11 cellular contexts compared by ENCODE assay signal in genomic region chr7:131039355-131039762, GRCh38.
DNase-seq lines count a peak whose midpoint lies in the region; ATAC-seq and TF ChIP-seq lines count a peak whose summit lies in the region.
"Had no signal": no experiment of that assay in that cellular context is flagged by ENCODE, and none has a peak within 500 bp of the region (broad histone marks: within the 10 kb centered on the region; RNA-seq: fewer than 3 reads in every experiment).

No MANE protein-coding gene starts in this region.

- WGBS in right cardiac atrium: 25% methylated on average over 2 of the region's 2 CpGs
- WGBS in thyroid gland, 2 donors: 50 to 54% methylated on average over 2 of the region's 2 CpGs
- 49 to 61% methylated on average over 2 of the region's 2 CpGs for WGBS in body of pancreas, 2 donors

- H3K27ac ChIP-seq in right cardiac atrium (ENCODE audit: low read length) (no peak overlapping the region), thyroid gland (peak overlapping the region; percentile 0 to 78 (median 3)), body of pancreas (peak overlapping the region in 1 of 4 donors; percentile 48)

- H3K36me3 ChIP-seq in adipocyte (ENCODE audit: control insufficient read depth, insufficient read depth, low read length, severe bottlenecking) (peaks cover 24% of the 10 kb centered on the region), thyroid gland (no peaks in the 10 kb centered on the region), body of pancreas (replicated peaks in 1 of 2; ENCODE audit: insufficient read depth in 1 of 2, low read depth in 2 of 2) (no peaks in the 10 kb centered on the region)

- ATAC-seq in activated naive CD4-positive, alpha-beta T cell treated with anti-CD3 and anti-CD28 coated beads, Interleukin-2, amount 50 U/mL, for 72 hours: no peak
- ATAC-seq in right cardiac atrium: peak; percentile 36 to 55
- no peak for ATAC-seq in HG02759 (IDR thresholded peaks at IDR 0.05; ENCODE audit: unreplicated experiment)
- no peak for ATAC-seq in body of pancreas
- ATAC-seq: naive thymus-derived CD4-positive, alpha-beta T cell had no signal

- H3K4me1 ChIP-seq in adipocyte (ENCODE audit: control insufficient read depth, insufficient read depth, low read length) (peaks cover 37% of the 10 kb centered on the region), right cardiac atrium (ENCODE audit: control insufficient read depth, insufficient read depth, low read length) (peaks cover 4% of the 10 kb centered on the region), thyroid gland (peaks cover 62% of the 10 kb centered on the region in 2 donors), body of pancreas (peaks cover 19% of the 10 kb centered on the region)

- H3K4me3 ChIP-seq in adipocyte (ENCODE audit: low read length) (peak overlapping the region; percentile 61), right cardiac atrium (ENCODE audit: low read length) (no peak overlapping the region), thyroid gland (replicated peaks in 1 of 3) (no peak overlapping the region), body of pancreas (no peak overlapping the region)

- TF ChIP-seq POLR2A in thyroid gland (IDR thresholded peaks at IDR 0.05): no peak
- TF ChIP-seq POLR2A in body of pancreas (IDR thresholded peaks at IDR 0.05): no peak

- intact Hi-C loops in right cardiac atrium (cut with DNase I) (no loop called here), thyroid gland (cut with DNase I) (no loop called here), body of pancreas (cut with DNase I) (no loop called here)

- H3K9ac ChIP-seq in adipocyte (ENCODE audit: low read length): peak overlapping the region; percentile 76

- TF ChIP-seq CTCF in thyroid gland (IDR thresholded peaks at IDR 0.05): no peak
- TF ChIP-seq CTCF in body of pancreas (IDR thresholded peaks at IDR 0.05): no peak

- DNase-seq in activated naive CD4-positive, alpha-beta T cell treated with anti-CD3 and anti-CD28 coated beads, Interleukin-2, amount 50 U/mL, for 72 hours (ENCODE audit: low spot score in 2 of 2): no peak
- no peak for DNase-seq in activated naive CD4-positive, alpha-beta T cell treated with anti-CD3 and anti-CD28 coated beads, Interleukin-2, amount 50 U/mL, for 16 hours
- DNase-seq in adipocyte (ENCODE audit: low read depth) (peak; percentile 58), right cardiac atrium (no peak), thyroid gland (no peak), SIG-M5 (lab: John Stamatoyannopoulos, UW) (no peak), body of pancreas (no peak)
- DNase-seq: activated T-cell treated with anti-CD3 and anti-CD28 coated beads, Interleukin-2, amount 50 U/mL, for 48 hours; naive thymus-derived CD4-positive, alpha-beta T cell; NCI-H2081 treated with DMSO at 0.1 percent for 48 hours had no signal

- peak overlapping the region; percentile 65 to 80 for H3K27ac Mint-ChIP-seq in activated naive CD4-positive, alpha-beta T cell treated with anti-CD3 and anti-CD28 coated beads, Interleukin-2, amount 50 U/mL, for 72 hours

- peaks cover 0 to 25% of the 10 kb centered on the region in 2 donors for H3K36me3 Mint-ChIP-seq in activated naive CD4-positive, alpha-beta T cell treated with anti-CD3 and anti-CD28 coated beads, Interleukin-2, amount 50 U/mL, for 72 hours

- H3K9me3 Mint-ChIP-seq in activated naive CD4-positive, alpha-beta T cell treated with anti-CD3 and anti-CD28 coated beads, Interleukin-2, amount 50 U/mL, for 72 hours: no peaks in the 10 kb centered on the region

- H3K9me3 ChIP-seq in adipocyte (ENCODE audit: control insufficient read depth, low read length) (no peaks in the 10 kb centered on the region), right cardiac atrium (ENCODE audit: control insufficient read depth, low read length) (no peaks in the 10 kb centered on the region), thyroid gland (no peaks in the 10 kb centered on the region), body of pancreas (no peaks in the 10 kb centered on the region)

- H3K27me3 ChIP-seq in adipocyte (replicated peaks; ENCODE audit: control insufficient read depth, insufficient read depth, low read length) (no peaks in the 10 kb centered on the region), right cardiac atrium (ENCODE audit: control insufficient read depth, insufficient read depth) (no peaks in the 10 kb centered on the region), thyroid gland (no peaks in the 10 kb centered on the region), body of pancreas (no peaks in the 10 kb centered on the region)

Comparison
In these comparisons a context has a peak if more than half of its experiments do, and no peak if none do; other contexts are left out.
1. ATAC-seq: peak in right cardiac atrium (2 of 2); none in activated naive CD4-positive, alpha-beta T cell treated with anti-CD3 and anti-CD28 coated beads, Interleukin-2, amount 50 U/mL, for 72 hours (0 of 2), HG02759 (single experiment) and body of pancreas (single experiment).